13 cellular contexts compared by ENCODE assay signal in genomic region chr1:4711191-4711915, GRCh38. TPM values are rescaled to one million over a fixed set of nuclear protein-coding genes. Genes with fewer than 3 reads are reported as not detected.
DNase-seq lines count a peak whose midpoint lies in the region; ATAC-seq and TF ChIP-seq lines count a peak whose summit lies in the region.
"Had no signal": no experiment of that assay in that cellular context is flagged by ENCODE, and none has a peak within 500 bp of the region (broad histone marks: within the 10 kb centered on the region; RNA-seq: fewer than 3 reads in every experiment).

No MANE protein-coding gene starts in this region.

- H4K91ac ChIP-seq in trophoblast cell (ENCODE audit: low read depth, low read length): no peak overlapping the region

- H2AK5ac ChIP-seq in trophoblast cell (ENCODE audit: low read length): no peak overlapping the region

- no peak overlapping the region for H3K18ac ChIP-seq in trophoblast cell (ENCODE audit: low read length)

- H3K14ac ChIP-seq in trophoblast cell (ENCODE audit: low read length): no peak overlapping the region

- no peaks in the 10 kb centered on the region for H3K79me1 ChIP-seq in trophoblast cell (ENCODE audit: low read length)

- no peak overlapping the region for H3K9ac ChIP-seq in trophoblast cell (ENCODE audit: low read length)

- no peak overlapping the region for H2BK12ac ChIP-seq in trophoblast cell (ENCODE audit: low read length)

- H2BK5ac ChIP-seq in trophoblast cell (ENCODE audit: low read depth, low read length, poor library complexity): no peak overlapping the region

- H3K36me3 ChIP-seq in trophoblast cell (ENCODE audit: control insufficient read depth in 1 of 2, insufficient read depth in 2 of 2, low read length in 2 of 2) (no peaks in the 10 kb centered on the region), SJCRH30 (no peaks in the 10 kb centered on the region)

- H3K27ac ChIP-seq in trophoblast cell (ENCODE audit: low read depth, low read length): no peak overlapping the region
- no peak overlapping the region for H3K27ac ChIP-seq in SJCRH30

- no peak overlapping the region for H3K27ac Mint-ChIP-seq in endothelial cell (ENCODE audit: unreplicated experiment)

- no peaks in the 10 kb centered on the region for H3K9me3 Mint-ChIP-seq in endothelial cell (ENCODE audit: unreplicated experiment)

- no peak overlapping the region for H2BK120ac ChIP-seq in trophoblast cell (ENCODE audit: insufficient read depth, low read length, poor library complexity)

- H3K4me3 ChIP-seq in trophoblast cell (ENCODE audit: low read depth, low read length): no peak overlapping the region
- no peak overlapping the region for H3K4me3 ChIP-seq in SJCRH30

- H3K27me3 Mint-ChIP-seq in endothelial cell (ENCODE audit: unreplicated experiment): peaks cover 15% of the 10 kb centered on the region

- H3K4me1 ChIP-seq in trophoblast cell (ENCODE audit: control insufficient read depth in 1 of 2, insufficient read depth in 2 of 2, low read length in 2 of 2) (peaks cover 3 to 8% of the 10 kb centered on the region in 2 experiments), SJCRH30 (no peaks in the 10 kb centered on the region)

- no peaks in the 10 kb centered on the region for H3K36me3 Mint-ChIP-seq in endothelial cell (ENCODE audit: low read depth, unreplicated experiment)

- H3K79me2 ChIP-seq in trophoblast cell (ENCODE audit: control insufficient read depth, insufficient read depth, low read length, poor library complexity): no peaks in the 10 kb centered on the region

- no peak for TF ChIP-seq CTCF in endothelial cell (IDR thresholded peaks at IDR 0.05; ENCODE audit: unreplicated experiment)

- no peaks in the 10 kb centered on the region for H3K27me3 ChIP-seq in trophoblast cell (ENCODE audit: insufficient read depth, low read length)
- H3K27me3 ChIP-seq in SJCRH30: peaks cover 8% of the 10 kb centered on the region; the same call in 1 of the 2 replicates

- no peak overlapping the region for H3K4ac ChIP-seq in trophoblast cell (ENCODE audit: low read depth, low read length)

- DNase-seq in DMS153 treated with DMSO at 0.1 percent for 48 hours (lab: John Stamatoyannopoulos, UW; ENCODE audit: unreplicated experiment) (peak; percentile 21), NCI-H1105 treated with DMSO at 0.1 percent for 48 hours (lab: John Stamatoyannopoulos, UW) (peak; percentile 30), endothelial cell (ENCODE audit: low spot score) (peak; percentile 30), trophoblast cell (no peak), hepatic stellate cell (ENCODE audit: low spot score) (no peak), SJCRH30 (no peak)
- DNase-seq in effector CD8-positive, alpha-beta T cell (lab: John Stamatoyannopoulos, UW): no peak
- DNase-seq: C1 segment of cervical spinal cord, KBM-7, NCI-H1694 treated with DMSO at 0.1 percent for 48 hours had no signal

- H3K4me1 Mint-ChIP-seq in endothelial cell (ENCODE audit: unreplicated experiment): peaks cover 11% of the 10 kb centered on the region

- H3K4me3 Mint-ChIP-seq in endothelial cell (ENCODE audit: unreplicated experiment): peak overlapping the region; percentile 63

- H3K9me3 ChIP-seq in trophoblast cell (ENCODE audit: insufficient read depth, low read depth, low read length): peaks cover 3% of the 10 kb centered on the region
- H3K9me3 ChIP-seq in SJCRH30 (replicated peaks): no peaks in the 10 kb centered on the region

- no peak for ATAC-seq in HG02759 (IDR thresholded peaks at IDR 0.05; ENCODE audit: unreplicated experiment)

- H4K8ac ChIP-seq in trophoblast cell (ENCODE audit: low read depth, low read length): no peak overlapping the region

- H2AFZ ChIP-seq in trophoblast cell (ENCODE audit: insufficient read depth, low read length, poor library complexity): no peak overlapping the region

- peak overlapping the region; percentile 48 for H3K4me2 ChIP-seq in trophoblast cell (ENCODE audit: low read length)

- WGBS in trophoblast cell (ENCODE audit: extremely low coverage, insufficient coverage, insufficient read length): no CpG with 5 or more reads among the region's 45 CpGs

- no peak overlapping the region for H4K12ac ChIP-seq in trophoblast cell (ENCODE audit: low read depth, low read length)

- no peak overlapping the region for H3K23ac ChIP-seq in trophoblast cell (ENCODE audit: low read length)

RNA-seq across cellular contexts. Expression of gene AJAP1, which starts 56.9 kb away (rescaled TPM):
- 0.21 TPM for total RNA-seq in endothelial cell (ENCODE audit: unreplicated experiment)
- polyA plus RNA-seq in trophoblast cell (2013): 1.2 and 1.4 TPM in 2 replicates
- total RNA-seq in SJCRH30 (2014; rRNA removed; shearing (Covaris generic)): not detected in 2 replicates
- total RNA-seq: fibroblast of lung, pulmonary artery endothelial cell had no signal

Comparison
In these comparisons a context has a peak if more than half of its experiments do, and no peak if none do; other contexts are left out.
1. DNase-seq: peak in DMS153 treated with DMSO at 0.1 percent for 48 hours (single experiment), NCI-H1105 treated with DMSO at 0.1 percent for 48 hours (single experiment) and endothelial cell (single experiment); none in trophoblast cell (0 of 2), hepatic stellate cell (single experiment), effector CD8-positive, alpha-beta T cell (single experiment) and SJCRH30 (0 of 2).